1 cellular context compared by ENCODE assay signal in genomic region chr7:7433736-7434260, GRCh38.
TF ChIP-seq lines count a peak whose summit lies in the region.

No MANE protein-coding gene starts in this region.

TF ChIP-seq in GM23338, 12 proteins besides CTCF, POLR2A, EP300 and RAD21 (continued from another document):
- TF ChIP-seq ZNF462 (CRISPR knock-in tag; IDR thresholded peaks at IDR 0.05), result no peak
- TF ChIP-seq EZH2 (IDR thresholded peaks at IDR 0.05; ENCODE audit: low read depth, unreplicated experiment), result no peak
- no peak for TF ChIP-seq POLR2AphosphoS5 (IDR thresholded peaks at IDR 0.05; ENCODE audit: low read depth)
